10 cellular contexts compared by ENCODE assay signal in genomic region chr1:69700770-69701169, GRCh38.
DNase-seq lines count a peak whose midpoint lies in the region; ATAC-seq and TF ChIP-seq lines count a peak whose summit lies in the region.
"Had no signal": no experiment of that assay in that cellular context is flagged by ENCODE, and none has a peak within 500 bp of the region (broad histone marks: within the 10 kb centered on the region; RNA-seq: fewer than 3 reads in every experiment).

No MANE protein-coding gene starts in this region.

- TF ChIP-seq POLR2A in tibial nerve (IDR thresholded peaks at IDR 0.05) = no peak

- no peak overlapping the region for H3K4me3 ChIP-seq in tibial nerve

- TF ChIP-seq EP300 in tibial nerve (IDR thresholded peaks at IDR 0.05) = no peak

- H3K4me1 ChIP-seq in tibial nerve = no peaks in the 10 kb centered on the region

- no peak for TF ChIP-seq CTCF in tibial nerve (IDR thresholded peaks at IDR 0.05)

- H3K27me3 ChIP-seq in tibial nerve = no peaks in the 10 kb centered on the region

- H3K36me3 ChIP-seq in tibial nerve = no peaks in the 10 kb centered on the region

- no peak overlapping the region for H3K27ac ChIP-seq in tibial nerve

- DNase-seq in ELR (ENCODE audit: low read depth) (peak; percentile 40), HK-2 (ENCODE audit: unreplicated experiment) (peak; percentile 15), UCSD-AML1 (lab: John Stamatoyannopoulos, UW; ENCODE audit: unreplicated experiment) (peak; percentile 11), kidney tubule cell (ENCODE audit: low spot score) (peak; percentile 14), tibial nerve (ENCODE audit: low spot score in 2 of 2) (no peak)
- DNase-seq: activated gamma-delta T cell, left ventricle myocardium superior, NCI-H524 treated with DMSO at 0.1 percent for 48 hours had no signal

- peaks cover 0 to 3% (median 0%) of the 10 kb centered on the region in 4 donors for H3K9me3 ChIP-seq in tibial nerve

- no peak for ATAC-seq in GM18517 (IDR thresholded peaks at IDR 0.05; ENCODE audit: unreplicated experiment)
- no peak for ATAC-seq in GM18498 (IDR thresholded peaks at IDR 0.05; ENCODE audit: unreplicated experiment)
- ATAC-seq: left ventricle myocardium superior had no signal

- 68 to 81% methylated on average over 2 of the region's 2 CpGs for WGBS in tibial nerve, 2 donors

Comparison
In these comparisons a context has a peak if more than half of its experiments do, and no peak if none do; other contexts are left out.
1. DNase-seq: peak in ELR (single experiment), HK-2 (single experiment), UCSD-AML1 (single experiment) and kidney tubule cell (single experiment); none in tibial nerve (0 of 2).